Comparison of ENCODE assay signal across 1 cellular context in genomic region chr1:227766653-227767277, GRCh38.
TF ChIP-seq lines count a peak whose summit lies in the region.

No MANE protein-coding gene starts in this region.

TF ChIP-seq in IMR-90, 13 proteins besides CTCF, POLR2A, EP300 and RAD21:
- TF ChIP-seq MAFK (IDR thresholded peaks at IDR 0.05; ENCODE audit: low read depth, low read length) (no peak), FOS (IDR thresholded peaks at IDR 0.05; ENCODE audit: low read depth, low read length) (no peak), ELK1 (IDR thresholded peaks at IDR 0.05; ENCODE audit: borderline replicate concordance, low read depth, low read length) (no peak), RCOR1 (IDR thresholded peaks at IDR 0.05; ENCODE audit: insufficient replicate concordance, low read length) (no peak), MXI1 (IDR thresholded peaks at IDR 0.05; ENCODE audit: borderline replicate concordance, low read depth, low read length) (no peak)
- TF ChIP-seq, protein P1, sequence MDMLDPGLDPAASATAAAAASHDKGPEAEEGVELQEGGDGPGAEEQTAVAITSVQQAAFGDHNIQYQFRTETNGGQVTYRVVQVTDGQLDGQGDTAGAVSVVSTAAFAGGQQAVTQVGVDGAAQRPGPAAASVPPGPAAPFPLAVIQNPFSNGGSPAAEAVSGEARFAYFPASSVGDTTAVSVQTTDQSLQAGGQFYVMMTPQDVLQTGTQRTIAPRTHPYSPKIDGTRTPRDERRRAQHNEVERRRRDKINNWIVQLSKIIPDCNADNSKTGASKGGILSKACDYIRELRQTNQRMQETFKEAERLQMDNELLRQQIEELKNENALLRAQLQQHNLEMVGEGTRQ (IDR thresholded peaks at IDR 0.05; ENCODE audit: low read depth, low read length) = no peak
TF ChIP-seq in IMR-90: peak in this region for 0.
